8 cellular contexts compared by ENCODE assay signal in the genomic region with DNA sequence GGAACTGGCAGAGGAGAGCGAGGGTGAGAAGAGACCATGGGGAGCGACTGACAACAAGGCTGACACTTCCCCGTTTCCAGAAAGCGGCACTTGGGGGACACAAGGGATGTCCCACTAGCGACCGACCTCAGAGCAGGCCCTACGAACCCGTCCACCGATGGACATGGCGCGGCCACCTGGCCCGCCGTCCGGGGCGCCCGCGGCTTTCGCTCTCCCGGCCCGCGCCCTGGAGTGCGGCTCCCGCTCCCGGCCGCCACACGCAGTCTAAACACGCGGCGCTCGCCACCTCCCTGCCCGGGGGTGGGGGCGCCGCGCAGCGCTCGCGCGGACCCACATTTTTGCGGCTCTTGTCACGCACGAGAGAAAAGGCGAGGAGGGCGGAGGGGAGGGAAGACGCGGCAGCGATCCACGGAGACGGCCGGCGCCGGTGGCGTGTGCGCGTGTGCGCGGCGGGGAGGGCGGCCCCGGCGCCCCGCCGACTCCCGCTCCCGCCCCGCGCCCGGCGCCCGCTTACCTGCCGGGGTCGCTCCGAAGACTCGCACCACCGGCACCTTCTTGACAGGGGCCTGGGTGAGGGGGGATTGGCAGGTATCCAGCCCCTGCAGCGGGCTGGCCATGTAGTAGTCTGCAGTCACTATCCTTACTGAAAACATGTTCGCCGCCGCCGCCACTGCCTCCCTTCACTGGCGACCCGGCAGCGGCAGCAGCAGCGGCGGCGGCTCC. TPM values are rescaled to one million over a fixed set of nuclear protein-coding genes. Genes with fewer than 3 reads are reported as not detected.
A peak's percentile ranks its signal among the peaks of the same experiment; 100 is the strongest.
DNase-seq lines count a peak whose midpoint lies in the region; ATAC-seq and TF ChIP-seq lines count a peak whose summit lies in the region.

No MANE protein-coding gene starts in this region.

- H3F3A ChIP-seq in PC-3 (ENCODE audit: low read length, unreplicated experiment) (no peaks in the 10 kb centered on the region), neural progenitor cell (ENCODE audit: low read depth) (peaks cover 50% of the 10 kb centered on the region)

- H3K36me3 Mint-ChIP-seq in neural progenitor cell (peaks cover 10% of the 10 kb centered on the region), type B pancreatic cell (peaks cover 9% of the 10 kb centered on the region)

- H3K4me1 Mint-ChIP-seq in neural progenitor cell (peaks cover 49% of the 10 kb centered on the region), type B pancreatic cell (ENCODE audit: unreplicated experiment) (peaks cover 29% of the 10 kb centered on the region)

- intact Hi-C loops in PC-3 (cut with micrococcal nuclease): loop anchor here (5.0 to 10.0 kb wide), 3 partner anchors 100 to 562 kb away; no protein-coding TSS in a partner anchor

- H3K4me3 ChIP-seq in AG04449 (ENCODE audit: low read depth, low read length) (peak overlapping the region; percentile 81), PC-3 (ENCODE audit: low read length) (peak overlapping the region; percentile 96), neural progenitor cell (peak overlapping the region; percentile 94)

- H3K9me3 ChIP-seq in PC-3 (ENCODE audit: low read length) (no peaks in the 10 kb centered on the region), neural progenitor cell (ENCODE audit: low read depth) (no peaks in the 10 kb centered on the region)

- H3K4me1 ChIP-seq in PC-3 (ENCODE audit: insufficient read depth, low read length) (peaks cover 36% of the 10 kb centered on the region), foreskin keratinocyte (peaks cover 33% of the 10 kb centered on the region), neural progenitor cell (peaks cover 55% of the 10 kb centered on the region)

- ATAC-seq in HG03103 (IDR thresholded peaks at IDR 0.05; ENCODE audit: low read depth, unreplicated experiment) (peak; percentile 10), PC-3 (peak; percentile 8), foreskin keratinocyte (peak; percentile 10)

- DNase-seq in AG04449 (ENCODE audit: low read depth, low spot score) (no peak), PC-3 (no peak), foreskin keratinocyte (peak in 1 of 2 donors; percentile 38), neural progenitor cell (ENCODE audit: low spot score) (peak; percentile 59), type B pancreatic cell (ENCODE audit: extremely low spot score, unreplicated experiment) (no peak)
- peak; percentile 39 for DNase-seq in activated effector memory CD4-positive, alpha-beta T cell treated with Interleukin-2 at 50 U/mL for 16 hours

- H3K4me2 ChIP-seq in PC-3 (ENCODE audit: low read length) (peak overlapping the region; percentile 87), neural progenitor cell (peak overlapping the region; percentile 96)

- TF ChIP-seq CTCF in AG04449 (IDR thresholded peaks at IDR 0.05; ENCODE audit: insufficient read depth, low read length, missing control alignments): no peak
- TF ChIP-seq CTCF in PC-3 (conservative IDR thresholded peaks at IDR 0.05; ENCODE audit: low read depth, low read length): no peak
- no peak for TF ChIP-seq CTCF in foreskin keratinocyte (conservative IDR thresholded peaks at IDR 0.05)
- TF ChIP-seq CTCF in neural progenitor cell (IDR thresholded peaks at IDR 0.05): no peak
- no peak for TF ChIP-seq CTCF in type B pancreatic cell (conservative IDR thresholded peaks at IDR 0.05)

- CTCF ChIA-PET in AG04449 (lab: Yijun Ruan, JAX) (interaction anchor here (0.6 kb wide), 1 partner anchor 88 kb away, joined by 5 read pairs; no protein-coding TSS in a partner anchor), PC-3 (lab: Charles Lee) (no interaction called here)

- peaks cover 3% of the 10 kb centered on the region for H3K27me3 Mint-ChIP-seq in neural progenitor cell (ENCODE audit: insufficient read depth, low read depth)
- H3K27me3 Mint-ChIP-seq in type B pancreatic cell: no peaks in the 10 kb centered on the region

- peak overlapping the region; percentile 84 for H2AFZ ChIP-seq in PC-3 (ENCODE audit: low read length)
- H2AFZ ChIP-seq in neural progenitor cell (replicated peaks): peak overlapping the region; percentile 93

- H3K27ac ChIP-seq in PC-3 (ENCODE audit: low read length) (peak overlapping the region; percentile 83), foreskin keratinocyte (peak overlapping the region; percentile 84), neural progenitor cell (peak overlapping the region; percentile 97)

- H3K27me3 ChIP-seq in PC-3 (ENCODE audit: low read length) (no peaks in the 10 kb centered on the region), foreskin keratinocyte (no peaks in the 10 kb centered on the region), neural progenitor cell (peaks cover 30% of the 10 kb centered on the region)

- H3K4me3 Mint-ChIP-seq in neural progenitor cell (peak overlapping the region; percentile 97), type B pancreatic cell (peak overlapping the region; percentile 98)

- H3K9me2 ChIP-seq in PC-3 (replicated peaks; ENCODE audit: low read length): no peaks in the 10 kb centered on the region

- H3K36me3 ChIP-seq in PC-3 (ENCODE audit: low read depth, low read length) (no peaks in the 10 kb centered on the region), neural progenitor cell (peaks cover 6% of the 10 kb centered on the region)

- H3K79me2 ChIP-seq in PC-3 (ENCODE audit: low read length): peaks cover 81% of the 10 kb centered on the region
- H3K79me2 ChIP-seq in neural progenitor cell (ENCODE audit: low read depth): peaks cover 81% of the 10 kb centered on the region

- H3K27ac Mint-ChIP-seq in neural progenitor cell (peak overlapping the region; percentile 91), type B pancreatic cell (peak overlapping the region; percentile 98)

- TF ChIP-seq POLR2A in GM18526 (IDR thresholded peaks at IDR 0.05; ENCODE audit: extremely low read depth, insufficient read length): peak; percentile 21

- H3K9me3 Mint-ChIP-seq in neural progenitor cell (no peaks in the 10 kb centered on the region), type B pancreatic cell (peaks cover 8% of the 10 kb centered on the region)

- H3K9ac ChIP-seq in PC-3 (ENCODE audit: low read length) (peak overlapping the region; percentile 88), neural progenitor cell (peak overlapping the region; percentile 74)

- BruUV-seq in PC-3 (replicated peaks; lab: Mats Ljungman, UMichigan): no TSS peak

- POLR2A ChIA-PET in AG04449 (lab: Yijun Ruan, JAX): interaction anchor here (0.6 to 1.5 kb wide), 3 partner anchors 109 to 164 kb away, joined by 3 to 8 read pairs (median 5); no protein-coding TSS in a partner anchor
- POLR2A ChIA-PET in PC-3 (lab: Charles Lee; ENCODE audit: unreplicated experiment): interaction anchor here (0.7 to 1.1 kb wide), 2 partner anchors 95 to 535 kb away, joined by 3 to 12 read pairs; no protein-coding TSS in a partner anchor

- H4K20me1 ChIP-seq in PC-3 (ENCODE audit: low read length): peaks cover 5% of the 10 kb centered on the region; the same call in 1 of the 2 replicates
- H4K20me1 ChIP-seq in neural progenitor cell (ENCODE audit: low read depth): peaks cover 48% of the 10 kb centered on the region

RNA-seq across cellular contexts. Expression of gene REV3L, which starts 0.6 kb away (rescaled TPM):
- total RNA-seq in PC-3 (2014; rRNA removed) (13.9 and 25.3 TPM in 2 replicates), foreskin keratinocyte (10.6 and 14.1 TPM in 2 replicates), neural progenitor cell (ENCODE audit: low replicate concordance) (14.0 and 23.5 TPM in 2 replicates), type B pancreatic cell (ENCODE audit: low replicate concordance) (28.5 and 34.4 TPM in 2 replicates)
- polyA plus RNA-seq in foreskin keratinocyte: 2.6 and 3.3 TPM in 2 replicates

Comparison
In these comparisons a context has a peak if more than half of its experiments do, and no peak if none do; other contexts are left out.
1. DNase-seq: peak in activated effector memory CD4-positive, alpha-beta T cell treated with Interleukin-2 at 50 U/mL for 16 hours (single experiment) and neural progenitor cell (single experiment); none in AG04449 (single experiment), PC-3 (single experiment) and type B pancreatic cell (single experiment).
2. Peak in every context shown above with its lines, with median percentiles within 50 percentile points of each other: H3K4me3 ChIP-seq, ATAC-seq and H3K27ac ChIP-seq.